In the genomic region with DNA sequence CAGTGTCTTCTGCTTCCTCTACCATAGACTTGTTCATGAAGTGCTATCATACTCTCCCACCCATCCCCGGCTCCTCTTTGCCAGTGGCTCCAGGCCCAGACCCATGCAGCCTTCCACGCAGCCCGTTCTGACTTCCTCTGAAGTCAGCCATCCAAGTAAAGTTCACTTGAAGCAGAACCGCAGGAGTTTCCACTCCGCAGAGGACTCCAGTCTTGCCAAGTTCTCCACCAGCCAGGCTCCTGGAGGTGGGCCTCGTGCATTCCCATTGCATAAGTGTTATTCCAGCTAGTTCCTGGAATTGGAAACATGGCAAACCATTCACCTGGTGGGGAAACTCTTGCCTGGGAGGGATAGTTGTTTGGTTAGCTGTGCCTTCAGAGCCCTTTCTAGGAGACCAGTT, we compare ENCODE assay signal across 15 cellular contexts.
"Had no signal": no experiment of that assay in that cellular context is flagged by ENCODE, and none has a peak within 500 bp of the region (broad histone marks: within the 10 kb centered on the region; RNA-seq: fewer than 3 reads in every experiment).

No MANE protein-coding gene starts in this region.

- H3K36me3 ChIP-seq: brain microvascular endothelial cell, cardiac muscle cell, esophagus muscularis mucosa, heart right ventricle, suprapubic skin, transverse colon had no signal

- H3K9me3 Mint-ChIP-seq: effector memory CD8-positive, alpha-beta T cell had no signal

- H3K27me3 Mint-ChIP-seq: effector memory CD8-positive, alpha-beta T cell had no signal

- H3K4me3 ChIP-seq: cardiac muscle cell, esophagus muscularis mucosa, heart right ventricle, suprapubic skin, transverse colon had no signal

- H3K27me3 ChIP-seq: brain microvascular endothelial cell, cardiac muscle cell, esophagus muscularis mucosa, heart right ventricle, suprapubic skin, transverse colon had no signal

- H3K4me1 Mint-ChIP-seq: naive thymus-derived CD4-positive, alpha-beta T cell had no signal

- DNase-seq: brain microvascular endothelial cell; effector memory CD8-positive, alpha-beta T cell; foreskin melanocyte; heart right ventricle; hypothalamus; kidney glomerular epithelial cell; left ventricle myocardium superior; naive thymus-derived CD4-positive, alpha-beta T cell; posterior cingulate gyrus; stimulated activated CD4-positive, alpha-beta T cell treated with anti-CD3 and anti-CD28 coated beads, Interleukin-4, amount 100 ng/mL, for 24 hours; stimulated activated naive CD4-positive, alpha-beta T cell treated with Interleukin-2 at 50 U/mL for 16 hours; transverse colon had no signal

- ATAC-seq: effector memory CD8-positive, alpha-beta T cell; left ventricle myocardium superior; naive thymus-derived CD4-positive, alpha-beta T cell had no signal

- H3K27ac Mint-ChIP-seq: effector memory CD8-positive, alpha-beta T cell had no signal

- H3K36me3 Mint-ChIP-seq: naive thymus-derived CD4-positive, alpha-beta T cell had no signal

- H3K9me3 ChIP-seq: esophagus muscularis mucosa, heart right ventricle, suprapubic skin, transverse colon had no signal

- H3K4me3 Mint-ChIP-seq: effector memory CD8-positive, alpha-beta T cell; naive thymus-derived CD4-positive, alpha-beta T cell had no signal

- H3K4me1 ChIP-seq: transverse colon had no signal
